1 cellular context compared by ENCODE assay signal in the genomic region with DNA sequence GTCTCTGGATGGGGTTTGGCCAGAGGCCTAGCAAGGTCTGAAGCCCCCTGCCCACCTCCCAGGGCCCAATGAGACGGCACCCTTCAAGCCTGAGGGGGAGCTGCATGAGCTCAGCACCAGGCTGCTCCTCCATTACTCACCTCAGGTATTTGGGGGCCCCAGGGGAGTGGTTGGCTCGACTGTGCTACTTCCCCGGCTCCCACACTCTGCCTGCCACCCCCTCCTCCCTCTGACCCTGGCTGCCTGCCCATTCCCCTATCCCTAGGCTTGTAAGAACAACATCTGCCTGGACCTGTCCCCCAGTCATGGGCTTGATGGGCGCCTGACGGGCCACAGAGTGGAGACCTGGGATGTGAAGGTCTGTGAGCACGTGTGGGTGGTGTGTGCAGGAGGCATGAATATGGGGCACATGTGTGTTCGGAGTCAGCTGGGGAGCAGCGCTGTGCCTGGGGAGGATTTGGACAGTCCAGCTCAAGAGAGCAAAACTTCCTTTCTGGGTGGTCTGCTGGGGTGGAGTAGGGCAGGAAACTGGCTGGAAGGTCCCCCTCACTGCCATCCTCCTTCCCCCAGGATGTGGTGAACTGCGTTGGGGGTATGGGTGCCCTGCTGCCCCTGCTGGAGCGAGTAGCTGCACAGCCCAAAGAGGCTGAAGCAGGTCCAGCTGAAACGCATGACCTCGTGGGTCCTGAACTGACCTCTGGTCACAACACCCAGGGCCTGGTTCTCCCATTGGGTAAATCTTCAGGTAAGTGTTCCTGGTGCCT.
TF ChIP-seq lines count a peak whose summit lies in the region.

No MANE protein-coding gene starts in this region.

TF ChIP-seq in IMR-90, 13 proteins besides CTCF, POLR2A, EP300 and RAD21:
- TF ChIP-seq, protein P1, sequence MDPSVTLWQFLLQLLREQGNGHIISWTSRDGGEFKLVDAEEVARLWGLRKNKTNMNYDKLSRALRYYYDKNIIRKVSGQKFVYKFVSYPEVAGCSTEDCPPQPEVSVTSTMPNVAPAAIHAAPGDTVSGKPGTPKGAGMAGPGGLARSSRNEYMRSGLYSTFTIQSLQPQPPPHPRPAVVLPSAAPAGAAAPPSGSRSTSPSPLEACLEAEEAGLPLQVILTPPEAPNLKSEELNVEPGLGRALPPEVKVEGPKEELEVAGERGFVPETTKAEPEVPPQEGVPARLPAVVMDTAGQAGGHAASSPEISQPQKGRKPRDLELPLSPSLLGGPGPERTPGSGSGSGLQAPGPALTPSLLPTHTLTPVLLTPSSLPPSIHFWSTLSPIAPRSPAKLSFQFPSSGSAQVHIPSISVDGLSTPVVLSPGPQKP (IDR thresholded peaks at IDR 0.05; ENCODE audit: borderline replicate concordance, low read depth, low read length): no peak
- no peak for TF ChIP-seq NFE2L2 (IDR thresholded peaks at IDR 0.05; ENCODE audit: low read depth, low read length)
- TF ChIP-seq MAZ (IDR thresholded peaks at IDR 0.05; ENCODE audit: borderline replicate concordance, low read depth, low read length): no peak
- no peak for TF ChIP-seq CHD1 (IDR thresholded peaks at IDR 0.05; ENCODE audit: low read depth, low read length)
- no peak for TF ChIP-seq USF2 (IDR thresholded peaks at IDR 0.05; ENCODE audit: low read depth, low read length)
- no peak for TF ChIP-seq FOS (IDR thresholded peaks at IDR 0.05; ENCODE audit: low read depth, low read length)
- no peak for TF ChIP-seq CEBPB (IDR thresholded peaks at IDR 0.05; ENCODE audit: low read depth, low read length)
- TF ChIP-seq RFX5 (IDR thresholded peaks at IDR 0.05; ENCODE audit: low read depth, low read length): no peak
